ENCODE assay signal across 8 cellular contexts in genomic region chr19:54136864-54137113, GRCh38. TPM values are rescaled to one million over a fixed set of nuclear protein-coding genes. Genes with fewer than 3 reads are reported as not detected.
A peak's percentile ranks its signal among the peaks of the same experiment; 100 is the strongest.
DNase-seq lines count a peak whose midpoint lies in the region; ATAC-seq, FAIRE-seq and TF ChIP-seq lines count a peak whose summit lies in the region.

No MANE protein-coding gene starts in this region.

- H3K36me3 Mint-ChIP-seq in progenitor cell of endocrine pancreas (ENCODE audit: insufficient read depth): peaks cover 3% of the 10 kb centered on the region

- FAIRE-seq in endothelial cell of umbilical vein (lab: Jason Lieb, UNC): no peak

- H4K20me1 ChIP-seq in endothelial cell of umbilical vein (replicated peaks; ENCODE audit: control insufficient read depth, extremely low read depth, insufficient read depth, low read length): no peaks in the 10 kb centered on the region

- peak; percentile 84 for TF ChIP-seq POLR2A in GM10847 (IDR thresholded peaks at IDR 0.05; ENCODE audit: extremely low read depth, insufficient read length)
- no peak for TF ChIP-seq POLR2A in endothelial cell of umbilical vein (IDR thresholded peaks at IDR 0.05; ENCODE audit: low read depth, low read length)

- no peaks in the 10 kb centered on the region for H3K9me3 Mint-ChIP-seq in progenitor cell of endocrine pancreas (ENCODE audit: low read depth)

- H3K36me3 ChIP-seq in NT2/D1 (ENCODE audit: insufficient read depth, insufficient read length, low read length) (peaks cover 41% of the 10 kb centered on the region), endothelial cell of umbilical vein (ENCODE audit: control insufficient read depth in 2 of 2, extremely low read depth in 1 of 2, insufficient read depth in 2 of 2, low read length in 2 of 2) (peaks cover 4% of the 10 kb centered on the region in 2 experiments)

- no peaks in the 10 kb centered on the region for H3K9me1 ChIP-seq in endothelial cell of umbilical vein (replicated peaks; ENCODE audit: control insufficient read depth, extremely low read depth, insufficient read depth, low read length)

- dilution Hi-C loops in endothelial cell of umbilical vein (cut with MboI; ENCODE audit: extremely low pct_ligation_motif_present, low sequenced_read_pairs): no loop called here

- BruUV-seq in endothelial cell of umbilical vein (replicated peaks; lab: Mats Ljungman, UMichigan): no TSS peak

- CTCF ChIA-PET in endothelial cell of umbilical vein (lab: Charles Lee): interaction anchor here (0.9 to 1.7 kb wide), 13 partner anchors 11 to 344 kb away, joined by 3 to 12 read pairs (median 6); partner anchors contain the start of gene LENG1

- H3K4me3 ChIP-seq in NT2/D1 (ENCODE audit: insufficient read length, low read depth): peak overlapping the region; percentile 41
- H3K4me3 ChIP-seq in endothelial cell of umbilical vein (replicated peaks in 1 of 3; ENCODE audit: insufficient read depth in 1 of 3, low read depth in 1 of 3, low read length in 3 of 3): peak overlapping the region; percentile 14 to 69 (median 38)

- peak overlapping the region; percentile 94 for H3K27ac Mint-ChIP-seq in progenitor cell of endocrine pancreas

- H3K79me2 ChIP-seq in endothelial cell of umbilical vein (ENCODE audit: control insufficient read depth, insufficient read depth, low read length): peaks cover 40% of the 10 kb centered on the region

- peaks cover 18% of the 10 kb centered on the region for H3K4me1 Mint-ChIP-seq in progenitor cell of endocrine pancreas (ENCODE audit: low read depth)

- POLR2A ChIA-PET in endothelial cell of umbilical vein (lab: Charles Lee): interaction anchor here (0.6 to 1.7 kb wide), 14 partner anchors 12 to 311 kb away, joined by 3 to 13 read pairs (median 4); partner anchors contain the start of genes LENG1, MBOAT7, MYADM and PRPF31

- H3K9ac ChIP-seq in NT2/D1 (ENCODE audit: insufficient read length, low read depth): peak overlapping the region; percentile 84
- H3K9ac ChIP-seq in endothelial cell of umbilical vein (replicated peaks; ENCODE audit: extremely low read depth, insufficient read depth, low read length): peak overlapping the region; percentile 42

- intact Hi-C loops in endothelial cell of umbilical vein (cut with micrococcal nuclease): loop anchor here (1.0 to 2.0 kb wide), 7 partner anchors 21 to 294 kb away; partner anchors contain the start of genes LENG1, MYADM, NDUFA3 and PRPF31

- peak overlapping the region; percentile 94 for H2AFZ ChIP-seq in endothelial cell of umbilical vein (ENCODE audit: low read depth, low read length)

- H3K9me3 ChIP-seq in NT2/D1 (ENCODE audit: insufficient read depth, low read length): peaks cover 7% of the 10 kb centered on the region; the same call in 1 of the 2 replicates
- no peaks in the 10 kb centered on the region for H3K9me3 ChIP-seq in endothelial cell of umbilical vein (replicated peaks; ENCODE audit: control insufficient read depth, insufficient read depth, low read length)

- no peak for ATAC-seq in GM18867 (IDR thresholded peaks at IDR 0.05; ENCODE audit: unreplicated experiment)

- H3K27me3 ChIP-seq in NT2/D1 (ENCODE audit: insufficient read depth, insufficient read length): no peaks in the 10 kb centered on the region
- H3K27me3 ChIP-seq in endothelial cell of umbilical vein (ENCODE audit: control insufficient read depth in 2 of 2, insufficient read depth in 2 of 2, low read length in 2 of 2): no peaks in the 10 kb centered on the region

- peak overlapping the region; percentile 87 for H3K4me3 Mint-ChIP-seq in progenitor cell of endocrine pancreas (ENCODE audit: low read depth)

- peak overlapping the region; percentile 94 for H3K4me2 ChIP-seq in endothelial cell of umbilical vein (ENCODE audit: insufficient read depth, low read length)

- TF ChIP-seq CTCF in endothelial cell of umbilical vein (IDR thresholded peaks at IDR 0.05; ENCODE audit: extremely low read depth in 1 of 2, insufficient read depth in 1 of 2, low read depth in 1 of 2, low read length in 2 of 2) (no peak), progenitor cell of endocrine pancreas (IDR thresholded peaks at IDR 0.05; ENCODE audit: unreplicated experiment) (no peak)

- DNase-seq in NT2/D1 (ENCODE audit: low read depth, low spot score) (no peak), endothelial cell of umbilical vein (ENCODE audit: low read depth, low spot score) (no peak), progenitor cell of endocrine pancreas (ENCODE audit: low spot score, unreplicated experiment) (no peak), NCI-H446 (lab: John Stamatoyannopoulos, UW) (no peak), cerebellar nuclear complex (lab: John Stamatoyannopoulos, UW) (no peak), OCI-M2 (lab: John Stamatoyannopoulos, UW; ENCODE audit: unreplicated experiment) (no peak)

- H3K27ac ChIP-seq in endothelial cell of umbilical vein (ENCODE audit: insufficient read depth, low read depth, low read length): peak overlapping the region; percentile 11

- H3K4me1 ChIP-seq in NT2/D1 (ENCODE audit: insufficient read depth, insufficient read length) (peaks cover 14% of the 10 kb centered on the region), endothelial cell of umbilical vein (ENCODE audit: control insufficient read depth, extremely low read depth, insufficient read depth, low read length) (peaks cover 17% of the 10 kb centered on the region)

- H3K27me3 Mint-ChIP-seq in progenitor cell of endocrine pancreas: no peaks in the 10 kb centered on the region

TF ChIP-seq in endothelial cell of umbilical vein, 7 proteins besides CTCF, POLR2A, EP300 and RAD21 (continues in another document):
- TF ChIP-seq GATA2 (IDR thresholded peaks at IDR 0.05; ENCODE audit: insufficient read depth, insufficient read length, low read depth, low read length) (no peak), EZH2 (IDR thresholded peaks at IDR 0.05; ENCODE audit: borderline replicate concordance, low read depth, low read length, severe bottlenecking) (no peak), FOS (IDR thresholded peaks at IDR 0.05; ENCODE audit: borderline replicate concordance, insufficient read depth, low read length) (no peak), JUN (IDR thresholded peaks at IDR 0.05; ENCODE audit: borderline replicate concordance, insufficient read depth, insufficient read length, low read depth) (no peak), MYC (IDR thresholded peaks at IDR 0.05; ENCODE audit: low read depth, low read length) (no peak), POLR2AphosphoS5 (IDR thresholded peaks at IDR 0.05; ENCODE audit: insufficient read depth, low read depth, low read length) (no peak)

RNA-seq across cellular contexts. Expression of gene CNOT3, which starts 0.8 kb away (rescaled TPM):
- total RNA-seq in endothelial cell of umbilical vein (62.4 and 74.7 TPM in 2 replicates), progenitor cell of endocrine pancreas (75.4 and 77.3 TPM in 2 replicates)
- polyA plus RNA-seq in endothelial cell of umbilical vein: 16.4 and 20.4 TPM in 2 replicates
- polyA plus RNA-seq in endothelial cell of umbilical vein (2011; cell fraction: cytosol; rRNA removed): 17.2 and 17.4 TPM in 2 replicates
- polyA plus RNA-seq in endothelial cell of umbilical vein (2011; cell fraction: nucleus; rRNA removed): 30.2 and 31.2 TPM in 2 replicates
- polyA plus RNA-seq in endothelial cell of umbilical vein (2012): 38.1 and 41.4 TPM in 2 replicates
- polyA minus RNA-seq in endothelial cell of umbilical vein: 15.6 and 20.8 TPM in 2 replicates
- polyA minus RNA-seq in endothelial cell of umbilical vein (2011; cell fraction: cytosol; rRNA and poly(A)+ RNA removed): 20.5 TPM
- 12.8 and 14.8 TPM in 2 replicates for polyA minus RNA-seq in endothelial cell of umbilical vein (2011; cell fraction: nucleus; rRNA and poly(A)+ RNA removed)

RNA-seq across cellular contexts. Expression of gene PRPF31, which starts 21.2 kb away (rescaled TPM):
- total RNA-seq in endothelial cell of umbilical vein: 99.1 and 101 TPM in 2 replicates
- polyA plus RNA-seq in endothelial cell of umbilical vein: 70.8 and 76.2 TPM in 2 replicates
- polyA plus RNA-seq in endothelial cell of umbilical vein (2011; cell fraction: cytosol; rRNA removed): 73.3 and 76.7 TPM in 2 replicates
- 101 and 118 TPM in 2 replicates for polyA plus RNA-seq in endothelial cell of umbilical vein (2011; cell fraction: nucleus; rRNA removed)
- polyA plus RNA-seq in endothelial cell of umbilical vein (2012): 101 and 126 TPM in 2 replicates
- polyA minus RNA-seq in endothelial cell of umbilical vein: 45.0 and 45.8 TPM in 2 replicates
- polyA minus RNA-seq in endothelial cell of umbilical vein (2011; cell fraction: cytosol; rRNA and poly(A)+ RNA removed): 20.9 TPM
- polyA minus RNA-seq in endothelial cell of umbilical vein (2011; cell fraction: nucleus; rRNA and poly(A)+ RNA removed): 23.8 and 24.5 TPM in 2 replicates
- 71.3 and 78.8 TPM in 2 replicates for total RNA-seq in progenitor cell of endocrine pancreas

RNA-seq across cellular contexts. Expression of gene TFPT, which starts 21.3 kb away (rescaled TPM):
- 32.1 and 36.2 TPM in 2 replicates for total RNA-seq in endothelial cell of umbilical vein
- polyA plus RNA-seq in endothelial cell of umbilical vein: 28.3 and 29.3 TPM in 2 replicates
- polyA plus RNA-seq in endothelial cell of umbilical vein (2011; cell fraction: cytosol; rRNA removed): 22.5 and 26.8 TPM in 2 replicates
- 10.5 and 11.7 TPM in 2 replicates for polyA plus RNA-seq in endothelial cell of umbilical vein (2011; cell fraction: nucleus; rRNA removed)
- polyA plus RNA-seq in endothelial cell of umbilical vein (2012): 24.4 and 39.7 TPM in 2 replicates
- 6.1 and 6.3 TPM in 2 replicates for polyA minus RNA-seq in endothelial cell of umbilical vein
- polyA minus RNA-seq in endothelial cell of umbilical vein (2011; cell fraction: cytosol; rRNA and poly(A)+ RNA removed): 4.1 TPM
- polyA minus RNA-seq in endothelial cell of umbilical vein (2011; cell fraction: nucleus; rRNA and poly(A)+ RNA removed): 1.1 and 3.6 TPM in 2 replicates
- total RNA-seq in progenitor cell of endocrine pancreas: 21.1 and 21.8 TPM in 2 replicates

RNA-seq across cellular contexts. Expression of gene LENG1, which starts 22.7 kb away (rescaled TPM):
- total RNA-seq in endothelial cell of umbilical vein (5.0 and 6.9 TPM in 2 replicates), progenitor cell of endocrine pancreas (6.8 and 7.2 TPM in 2 replicates)
- 2.1 and 3.0 TPM in 2 replicates for polyA plus RNA-seq in endothelial cell of umbilical vein
- 4.1 and 5.2 TPM in 2 replicates for polyA plus RNA-seq in endothelial cell of umbilical vein (2011; cell fraction: cytosol; rRNA removed)
- 2.3 and 3.6 TPM in 2 replicates for polyA plus RNA-seq in endothelial cell of umbilical vein (2011; cell fraction: nucleus; rRNA removed)
- polyA plus RNA-seq in endothelial cell of umbilical vein (2012): 4.3 and 6.3 TPM in 2 replicates
- 0.51 and 1.5 TPM in 2 replicates for polyA minus RNA-seq in endothelial cell of umbilical vein
- 1.4 TPM for polyA minus RNA-seq in endothelial cell of umbilical vein (2011; cell fraction: cytosol; rRNA and poly(A)+ RNA removed)
- 0.38 and 2.5 TPM in 2 replicates for polyA minus RNA-seq in endothelial cell of umbilical vein (2011; cell fraction: nucleus; rRNA and poly(A)+ RNA removed)

RNA-seq across cellular contexts. Expression of gene NDUFA3, which starts 34.1 kb away (rescaled TPM):
- total RNA-seq in endothelial cell of umbilical vein (119 and 132 TPM in 2 replicates), progenitor cell of endocrine pancreas (139 and 162 TPM in 2 replicates)
- 95.5 and 107 TPM in 2 replicates for polyA plus RNA-seq in endothelial cell of umbilical vein
- 44.5 and 70.9 TPM in 2 replicates for polyA plus RNA-seq in endothelial cell of umbilical vein (2011; cell fraction: cytosol; rRNA removed)
- polyA plus RNA-seq in endothelial cell of umbilical vein (2011; cell fraction: nucleus; rRNA removed): 40.1 and 41.4 TPM in 2 replicates
- 174 and 259 TPM in 2 replicates for polyA plus RNA-seq in endothelial cell of umbilical vein (2012)
- polyA minus RNA-seq in endothelial cell of umbilical vein: 70.8 and 152 TPM in 2 replicates
- polyA minus RNA-seq in endothelial cell of umbilical vein (2011; cell fraction: cytosol; rRNA and poly(A)+ RNA removed): 111 TPM
- 21.3 and 29.3 TPM in 2 replicates for polyA minus RNA-seq in endothelial cell of umbilical vein (2011; cell fraction: nucleus; rRNA and poly(A)+ RNA removed)
